1 cellular context compared by ENCODE assay signal in genomic region chr5:112125910-112126309, GRCh38.
TF ChIP-seq lines count a peak whose summit lies in the region.

No MANE protein-coding gene starts in this region.

TF ChIP-seq in SK-N-SH treated with all-trans-retinoic acid at 6 μM for 48 hours, 23 proteins besides CTCF, POLR2A, EP300 and RAD21 (continued from another document):
- TF ChIP-seq TSHZ2 (CRISPR knock-in tag; IDR thresholded peaks at IDR 0.05) (peak; percentile 60; the same call in 1 of the 2 replicates), ZC3H10 (CRISPR knock-in tag; IDR thresholded peaks at IDR 0.05) (no peak), TCF4 (CRISPR knock-in tag; IDR thresholded peaks at IDR 0.05; ENCODE audit: borderline replicate concordance) (peak; percentile 82)
TF ChIP-seq in SK-N-SH treated with all-trans-retinoic acid at 6 μM for 48 hours: peak in this region for 2.
